9 cellular contexts compared by ENCODE assay signal in the genomic region with DNA sequence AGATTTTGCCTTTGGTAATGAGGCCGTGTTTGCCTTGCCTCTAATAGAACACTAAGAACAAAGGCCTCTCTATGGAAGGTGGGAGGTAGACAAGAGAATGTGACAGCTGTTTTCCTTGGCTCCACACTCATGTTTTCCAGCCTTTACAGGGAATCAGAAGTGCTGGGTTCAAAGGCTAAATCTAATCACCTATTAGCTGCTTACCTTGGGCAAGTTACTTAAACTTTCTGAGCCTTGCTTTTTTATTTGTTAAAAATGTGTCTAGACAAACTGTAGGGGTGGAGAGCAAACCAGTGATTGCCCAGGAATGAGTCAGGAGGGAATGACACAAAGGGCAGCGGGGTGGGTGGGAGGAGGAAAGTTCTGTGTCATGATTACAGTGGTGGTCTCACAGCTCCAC.
DNase-seq lines count a peak whose midpoint lies in the region; ATAC-seq and TF ChIP-seq lines count a peak whose summit lies in the region.
"Had no signal": no experiment of that assay in that cellular context is flagged by ENCODE, and none has a peak within 500 bp of the region (broad histone marks: within the 10 kb centered on the region; RNA-seq: fewer than 3 reads in every experiment).

No MANE protein-coding gene starts in this region.

- no peaks in the 10 kb centered on the region for H3K9me3 ChIP-seq in esophagus (ENCODE audit: control insufficient read depth in 2 of 2, insufficient read depth in 1 of 2, low read depth in 1 of 2, low read length in 1 of 2)

- no peak overlapping the region for H3K27ac Mint-ChIP-seq in activated CD4-positive, alpha-beta T cell treated with anti-CD3 and anti-CD28 coated beads for 36 hours
- no peak overlapping the region for H3K27ac Mint-ChIP-seq in CD14-positive monocyte
- H3K27ac Mint-ChIP-seq: activated naive CD4-positive, alpha-beta T cell treated with anti-CD3 and anti-CD28 coated beads, Interleukin-2, amount 50 U/mL, for 72 hours had no signal

- CTCF ChIA-PET in activated CD4-positive, alpha-beta T cell treated with anti-CD3 and anti-CD28 coated beads for 36 hours (lab: Charles Lee), result interaction anchor here (0.6 to 0.7 kb wide), 2 partner anchors 776 to 836 kb away, joined by 3 read pairs; no protein-coding TSS in a partner anchor

- H3K27ac ChIP-seq in esophagus (ENCODE audit: low read depth in 2 of 2, low read length in 1 of 2), result peak overlapping the region; percentile 59 to 85
- no peak overlapping the region for H3K27ac ChIP-seq in dorsolateral prefrontal cortex

- peaks cover 13% of the 10 kb centered on the region for H3K4me1 Mint-ChIP-seq in activated CD4-positive, alpha-beta T cell treated with anti-CD3 and anti-CD28 coated beads for 36 hours
- H3K4me1 Mint-ChIP-seq in CD14-positive monocyte, result no peaks in the 10 kb centered on the region

- WGBS in esophagus, 2 donors, result 36 to 40% methylated on average over 2 of the region's 2 CpGs

- H3K4me1 ChIP-seq in esophagus (ENCODE audit: control insufficient read depth in 2 of 2, insufficient read depth in 2 of 2, low read length in 1 of 2), result peaks cover 0 to 10% of the 10 kb centered on the region in 2 donors

- no peaks in the 10 kb centered on the region for H3K36me3 Mint-ChIP-seq in activated CD4-positive, alpha-beta T cell treated with anti-CD3 and anti-CD28 coated beads for 36 hours (ENCODE audit: low read depth)
- no peaks in the 10 kb centered on the region for H3K36me3 Mint-ChIP-seq in CD14-positive monocyte
- H3K36me3 Mint-ChIP-seq: activated naive CD4-positive, alpha-beta T cell treated with anti-CD3 and anti-CD28 coated beads, Interleukin-2, amount 50 U/mL, for 72 hours had no signal

- no peaks in the 10 kb centered on the region for H3K27me3 ChIP-seq in esophagus (ENCODE audit: control insufficient read depth in 1 of 2, insufficient read depth in 2 of 2, low read length in 2 of 2)
- H3K27me3 ChIP-seq in dorsolateral prefrontal cortex, result peaks cover 0 to 15% (median 0%) of the 10 kb centered on the region in 45 donors

- intact Hi-C loops in activated CD4-positive, alpha-beta T cell treated with anti-CD3 and anti-CD28 coated beads for 36 hours (cut with DNase I, micrococcal nuclease), result loop anchor here in 1 of 2 experiments (5.0 kb wide), 1 partner anchor 99 kb away; no protein-coding TSS in a partner anchor
- intact Hi-C loops in CD14-positive monocyte (cut with micrococcal nuclease), result no loop called here
- intact Hi-C loops in dorsolateral prefrontal cortex (cut with DNase I), result loop anchor here in 1 of 2 donors (10.0 kb wide), 1 partner anchor 667 kb away; no protein-coding TSS in a partner anchor

- no peak for TF ChIP-seq CTCF in CD14-positive monocyte (IDR thresholded peaks at IDR 0.05)
- no peak for TF ChIP-seq CTCF in dorsolateral prefrontal cortex (IDR thresholded peaks at IDR 0.05 in 54 of 56, conservative IDR thresholded peaks at IDR 0.05 in 2 of 56; ENCODE audit: low read depth in 1 of 56, partially characterized antibody in 56 of 56)

- no peak for ATAC-seq in activated CD4-positive, alpha-beta T cell treated with anti-CD3 and anti-CD28 coated beads for 36 hours
- ATAC-seq: activated naive CD4-positive, alpha-beta T cell treated with anti-CD3 and anti-CD28 coated beads, Interleukin-2, amount 50 U/mL, for 72 hours had no signal

- peak; percentile 30 for DNase-seq in activated CD4-positive, alpha-beta T cell treated with anti-CD3 and anti-CD28 coated beads for 36 hours
- no peak for DNase-seq in activated CD4-positive, alpha-beta T cell treated with anti-CD3 and anti-CD28 coated beads, Interleukin-2, amount 50 U/mL, for 1 hour
- peak; percentile 66 for DNase-seq in NCI-H748 (lab: John Stamatoyannopoulos, UW; ENCODE audit: unreplicated experiment)
- peak; percentile 94 for DNase-seq in renal cortical epithelial cell (ENCODE audit: low read depth)
- DNase-seq in CD14-positive monocyte (ENCODE audit: low spot score), result no peak
- DNase-seq in DMS53 treated with DMSO at 0.1 percent for 48 hours (lab: John Stamatoyannopoulos, UW; ENCODE audit: unreplicated experiment), result no peak
- no peak for DNase-seq in dorsolateral prefrontal cortex

- no peaks in the 10 kb centered on the region for H3K36me3 ChIP-seq in esophagus (ENCODE audit: control insufficient read depth in 2 of 2, insufficient read depth in 2 of 2, low read length in 1 of 2)

- no peak overlapping the region for H3K4me3 Mint-ChIP-seq in activated CD4-positive, alpha-beta T cell treated with anti-CD3 and anti-CD28 coated beads for 36 hours
- no peak overlapping the region for H3K4me3 Mint-ChIP-seq in CD14-positive monocyte

- no peaks in the 10 kb centered on the region for H3K9me3 Mint-ChIP-seq in activated CD4-positive, alpha-beta T cell treated with anti-CD3 and anti-CD28 coated beads for 36 hours (ENCODE audit: low read depth)
- peaks cover 0 to 2% (median 0%) of the 10 kb centered on the region in 7 donors for H3K9me3 Mint-ChIP-seq in CD14-positive monocyte
- H3K9me3 Mint-ChIP-seq: activated naive CD4-positive, alpha-beta T cell treated with anti-CD3 and anti-CD28 coated beads, Interleukin-2, amount 50 U/mL, for 72 hours had no signal

- H3K27me3 Mint-ChIP-seq in activated CD4-positive, alpha-beta T cell treated with anti-CD3 and anti-CD28 coated beads for 36 hours, result no peaks in the 10 kb centered on the region
- peaks cover 0 to 6% (median 4%) of the 10 kb centered on the region in 3 donors for H3K27me3 Mint-ChIP-seq in CD14-positive monocyte (ENCODE audit: low read depth in 3 of 3)

- POLR2A ChIA-PET in activated CD4-positive, alpha-beta T cell treated with anti-CD3 and anti-CD28 coated beads for 36 hours (lab: Charles Lee), result no interaction called here

- H3K4me3 ChIP-seq in esophagus (ENCODE audit: low read depth in 1 of 2, low read length in 2 of 2) (no peak overlapping the region), dorsolateral prefrontal cortex (no peak overlapping the region)

Comparison
In these comparisons a context has a peak if more than half of its experiments do, and no peak if none do; other contexts are left out.
1. DNase-seq: peak in activated CD4-positive, alpha-beta T cell treated with anti-CD3 and anti-CD28 coated beads for 36 hours (single experiment), NCI-H748 (single experiment) and renal cortical epithelial cell (single experiment); none in activated CD4-positive, alpha-beta T cell treated with anti-CD3 and anti-CD28 coated beads, Interleukin-2, amount 50 U/mL, for 1 hour (single experiment), CD14-positive monocyte (single experiment), DMS53 treated with DMSO at 0.1 percent for 48 hours (single experiment) and dorsolateral prefrontal cortex (0 of 10).
2. H3K27ac ChIP-seq: peak in esophagus (2 of 2); none in dorsolateral prefrontal cortex (0 of 59).